In the genomic region with DNA sequence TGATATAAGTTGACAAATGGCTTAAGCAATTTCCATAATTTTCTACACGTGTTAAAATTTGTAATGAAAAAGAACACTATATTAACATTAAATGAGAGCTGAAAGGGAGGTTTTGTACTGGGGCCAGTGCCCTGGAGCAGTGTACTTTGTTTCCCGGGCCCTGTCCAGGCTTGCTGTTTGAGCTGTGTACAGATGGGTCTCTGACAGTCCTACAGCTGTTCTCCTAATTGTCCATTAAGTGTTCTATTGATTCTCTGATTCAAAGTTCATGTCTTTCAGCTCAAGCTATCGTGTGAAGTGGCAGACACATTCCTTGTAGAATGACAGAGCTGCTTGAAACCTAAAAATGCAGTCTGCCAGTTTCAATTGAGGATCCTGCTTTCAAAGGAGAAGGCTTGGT, we compare ENCODE assay signal across 20 cellular contexts.
DNase-seq lines count a peak whose midpoint lies in the region; ATAC-seq and TF ChIP-seq lines count a peak whose summit lies in the region.
"Had no signal": no experiment of that assay in that cellular context is flagged by ENCODE, and none has a peak within 500 bp of the region (broad histone marks: within the 10 kb centered on the region; RNA-seq: fewer than 3 reads in every experiment).

No MANE protein-coding gene starts in this region.

- no peak overlapping the region for H2AK5ac ChIP-seq in neuronal stem cell (ENCODE audit: low read depth, low read length)

- no peak overlapping the region for H3K9ac ChIP-seq in neuronal stem cell (ENCODE audit: low read depth, low read length, poor library complexity)
- H3K9ac ChIP-seq: BLaER1 treated with 17β-estradiol and CSF1 and Interleukin-3, amounts not matched to agents 10 nM and 100 nM had no signal

- H3K27me3 ChIP-seq in WERI-Rb-1 (ENCODE audit: insufficient read depth, low read depth, severe bottlenecking) (no peaks in the 10 kb centered on the region), neuronal stem cell (ENCODE audit: control insufficient read depth in 3 of 3, insufficient read depth in 3 of 3, low read depth in 1 of 3, low read length in 3 of 3) (peaks cover 0 to 38% (median 0%) of the 10 kb centered on the region in 3 experiments), uterus (no peaks in the 10 kb centered on the region)
- H3K27me3 ChIP-seq: BLaER1 treated with 17β-estradiol and CSF1 and Interleukin-3, amounts not matched to agents 10 nM and 100 nM; colonic mucosa; Peyer's patch had no signal

- H2BK12ac ChIP-seq in neuronal stem cell (ENCODE audit: low read length) = no peak overlapping the region

- intact Hi-C loops in uterus (cut with DNase I; ENCODE audit: low total_unique reads) = no loop called here

- no CpG with 5 or more reads among the region's 3 CpGs for WGBS in neuronal stem cell (ENCODE audit: extremely low coverage in 2 of 2, insufficient read length in 2 of 2, insufficient replicate concordance in 1 of 2), 2 donors

- H3K27ac ChIP-seq in WERI-Rb-1 (peak overlapping the region; percentile 11; the same call in 1 of the 2 replicates), neuronal stem cell (replicated peaks; ENCODE audit: low read length) (no peak overlapping the region), uterus (no peak overlapping the region)
- H3K27ac ChIP-seq: BLaER1 treated with 17β-estradiol and CSF1 and Interleukin-3, amounts not matched to agents 10 nM and 100 nM; colonic mucosa; lower lobe of right lung; Peyer's patch; psoas muscle; transverse colon had no signal

- no peak overlapping the region for H2BK15ac ChIP-seq in neuronal stem cell (ENCODE audit: low read length)

- no peaks in the 10 kb centered on the region for H3K79me1 ChIP-seq in neuronal stem cell (ENCODE audit: low read depth, low read length)

- H4K8ac ChIP-seq in neuronal stem cell (ENCODE audit: low read depth, low read length) = no peak overlapping the region

- no peak overlapping the region for H3K14ac ChIP-seq in neuronal stem cell (ENCODE audit: low read length)

- peaks cover 29 to 46% of the 10 kb centered on the region in 2 donors for H3K27me3 Mint-ChIP-seq in natural killer cell treated with Interleukin-12 subunit alpha and Interleukin-12 subunit beta and Interleukin-15 and Interleukin-18, amount 100 ng/mL, for 72 hours

- H3K4ac ChIP-seq in neuronal stem cell (ENCODE audit: low read length) = no peak overlapping the region

- H3K23ac ChIP-seq in neuronal stem cell (ENCODE audit: low read depth, low read length, poor library complexity) = no peak overlapping the region

- H3K4me3 ChIP-seq in WERI-Rb-1 (ENCODE audit: low read depth, low read length) (no peak overlapping the region), neuronal stem cell (ENCODE audit: low read length in 2 of 2) (no peak overlapping the region), uterus (no peak overlapping the region)
- H3K4me3 ChIP-seq: BLaER1 treated with 17β-estradiol and CSF1 and Interleukin-3, amounts not matched to agents 10 nM and 100 nM; colonic mucosa; lower lobe of right lung; Peyer's patch; psoas muscle; transverse colon had no signal

- no peaks in the 10 kb centered on the region for H3K36me3 Mint-ChIP-seq in natural killer cell treated with Interleukin-12 subunit alpha and Interleukin-12 subunit beta and Interleukin-15 and Interleukin-18, amount 100 ng/mL, for 72 hours
- H3K36me3 Mint-ChIP-seq: activated CD8-positive, alpha-beta memory T cell treated with anti-CD3 and anti-CD28 coated beads, Interleukin-2, amount 10 ng/mL, durations not matched to agents 7 days and 5 days; naive B cell had no signal

- no peak for TF ChIP-seq CTCF in WERI-Rb-1 (IDR thresholded peaks at IDR 0.05; ENCODE audit: low read depth, low read length)
- TF ChIP-seq CTCF in uterus (IDR thresholded peaks at IDR 0.05) = no peak

- no peak for ATAC-seq in natural killer cell treated with Interleukin-12 subunit alpha and Interleukin-12 subunit beta and Interleukin-15 and Interleukin-18, amount 100 ng/mL, for 72 hours
- ATAC-seq: activated CD8-positive, alpha-beta memory T cell treated with anti-CD3 and anti-CD28 coated beads, Interleukin-2, amount 10 ng/mL, durations not matched to agents 7 days and 5 days; lower lobe of right lung; psoas muscle had no signal

- no peak for TF ChIP-seq POLR2A in uterus (IDR thresholded peaks at IDR 0.05)

- H2BK120ac ChIP-seq in neuronal stem cell (ENCODE audit: low read depth, low read length) = no peak overlapping the region

- H3K9me3 ChIP-seq in WERI-Rb-1 (ENCODE audit: severe bottlenecking) (peaks cover 3% of the 10 kb centered on the region), neuronal stem cell (replicated peaks in 1 of 2; ENCODE audit: control insufficient read depth in 2 of 2, insufficient read depth in 1 of 2, low read depth in 1 of 2, low read length in 2 of 2) (no peaks in the 10 kb centered on the region), uterus (no peaks in the 10 kb centered on the region)
- H3K9me3 ChIP-seq: colonic mucosa, Peyer's patch, psoas muscle, transverse colon had no signal

- no peaks in the 10 kb centered on the region for H3K9me3 Mint-ChIP-seq in natural killer cell treated with Interleukin-12 subunit alpha and Interleukin-12 subunit beta and Interleukin-15 and Interleukin-18, amount 100 ng/mL, for 72 hours

- no peak overlapping the region for H4K91ac ChIP-seq in neuronal stem cell (ENCODE audit: low read depth, low read length, poor library complexity)

- no peak overlapping the region for H3K27ac Mint-ChIP-seq in natural killer cell treated with Interleukin-12 subunit alpha and Interleukin-12 subunit beta and Interleukin-15 and Interleukin-18, amount 100 ng/mL, for 72 hours
- H3K27ac Mint-ChIP-seq: activated B cell treated with CpG ODN at 0.5 μM for 24 hours; activated CD8-positive, alpha-beta memory T cell treated with anti-CD3 and anti-CD28 coated beads, Interleukin-2, amount 10 ng/mL, durations not matched to agents 7 days and 5 days; naive B cell had no signal

- H3K36me3 ChIP-seq in WERI-Rb-1 (no peaks in the 10 kb centered on the region), neuronal stem cell (replicated peaks in 1 of 2; ENCODE audit: control insufficient read depth in 2 of 2, insufficient read depth in 2 of 2, low read length in 2 of 2) (no peaks in the 10 kb centered on the region), uterus (no peaks in the 10 kb centered on the region)
- H3K36me3 ChIP-seq: BLaER1 treated with 17β-estradiol and CSF1 and Interleukin-3, amounts not matched to agents 10 nM and 100 nM; colonic mucosa; lower lobe of right lung; Peyer's patch; transverse colon had no signal

- H3K4me3 Mint-ChIP-seq in natural killer cell treated with Interleukin-12 subunit alpha and Interleukin-12 subunit beta and Interleukin-15 and Interleukin-18, amount 100 ng/mL, for 72 hours = no peak overlapping the region
- H3K4me3 Mint-ChIP-seq: activated B cell treated with CpG ODN at 0.5 μM for 24 hours; activated CD8-positive, alpha-beta memory T cell treated with anti-CD3 and anti-CD28 coated beads, Interleukin-2, amount 10 ng/mL, durations not matched to agents 7 days and 5 days; naive B cell had no signal

- H3K4me1 Mint-ChIP-seq in natural killer cell treated with Interleukin-12 subunit alpha and Interleukin-12 subunit beta and Interleukin-15 and Interleukin-18, amount 100 ng/mL, for 72 hours (ENCODE audit: low read depth in 2 of 2) = no peaks in the 10 kb centered on the region
- H3K4me1 Mint-ChIP-seq: activated B cell treated with CpG ODN at 0.5 μM for 24 hours; activated CD8-positive, alpha-beta memory T cell treated with anti-CD3 and anti-CD28 coated beads, Interleukin-2, amount 10 ng/mL, durations not matched to agents 7 days and 5 days; naive B cell had no signal

- DNase-seq in NCI-H2107 treated with DMSO at 0.1 percent for 48 hours (lab: John Stamatoyannopoulos, UW; ENCODE audit: unreplicated experiment) (peak; percentile 36), NCI-H2107 (lab: John Stamatoyannopoulos, UW) (no peak), NCI-H345 (lab: John Stamatoyannopoulos, UW) (peak; percentile 69), WERI-Rb-1 (peak; percentile 31), neuronal stem cell (ENCODE audit: low spot score) (no peak), activated gamma-delta T cell (lab: John Stamatoyannopoulos, UW) (no peak), uterus (no peak)
- no peak for DNase-seq in natural killer cell treated with Interleukin-12 subunit alpha and Interleukin-12 subunit beta and Interleukin-15 and Interleukin-18, amount 100 ng/mL, for 72 hours (ENCODE audit: low spot score)
- DNase-seq: activated B cell treated with CpG ODN at 0.5 μM for 24 hours; activated CD8-positive, alpha-beta memory T cell treated with anti-CD3 and anti-CD28 coated beads, Interleukin-2, amount 10 ng/mL, durations not matched to agents 7 days and 5 days; activated effector memory CD4-positive, alpha-beta T cell treated with Interleukin-2 at 50 U/mL for 16 hours; colonic mucosa; lower lobe of right lung; naive B cell; Peyer's patch; psoas muscle; stimulated activated naive CD4-positive, alpha-beta T cell; T-helper 1 cell; transverse colon had no signal

- H2AFZ ChIP-seq in neuronal stem cell (ENCODE audit: low read length) = peak overlapping the region; percentile 31

- no peak overlapping the region for H3K18ac ChIP-seq in neuronal stem cell (ENCODE audit: low read length)

- H2BK5ac ChIP-seq in neuronal stem cell (ENCODE audit: low read length) = no peak overlapping the region

- peaks cover 2 to 5% of the 10 kb centered on the region in 2 donors for H3K4me1 ChIP-seq in neuronal stem cell (ENCODE audit: control insufficient read depth in 2 of 2, insufficient read depth in 1 of 2, low read depth in 1 of 2, low read length in 2 of 2)
- no peaks in the 10 kb centered on the region for H3K4me1 ChIP-seq in uterus
- H3K4me1 ChIP-seq: BLaER1 treated with 17β-estradiol and CSF1 and Interleukin-3, amounts not matched to agents 10 nM and 100 nM; colonic mucosa; lower lobe of right lung; Peyer's patch; psoas muscle; transverse colon had no signal

- no peak overlapping the region for H3K4me2 ChIP-seq in neuronal stem cell (ENCODE audit: insufficient read depth, low read length, poor library complexity, severe bottlenecking)
- H3K4me2 ChIP-seq: BLaER1 treated with 17β-estradiol and CSF1 and Interleukin-3, amounts not matched to agents 10 nM and 100 nM had no signal

Comparison
In these comparisons a context has a peak if more than half of its experiments do, and no peak if none do; other contexts are left out.
1. DNase-seq: peak in NCI-H2107 treated with DMSO at 0.1 percent for 48 hours (single experiment), NCI-H345 (single experiment) and WERI-Rb-1 (single experiment); none in NCI-H2107 (single experiment), neuronal stem cell (single experiment), natural killer cell treated with Interleukin-12 subunit alpha and Interleukin-12 subunit beta and Interleukin-15 and Interleukin-18, amount 100 ng/mL, for 72 hours (single experiment), activated gamma-delta T cell (single experiment) and uterus (0 of 2).